24 cellular contexts compared by ENCODE assay signal in genomic region chr9:122179690-122180074, GRCh38. TPM values are rescaled to one million over a fixed set of nuclear protein-coding genes. Genes with fewer than 3 reads are reported as not detected.
DNase-seq lines count a peak whose midpoint lies in the region; ATAC-seq, FAIRE-seq and TF ChIP-seq lines count a peak whose summit lies in the region.
"Had no signal": no experiment of that assay in that cellular context is flagged by ENCODE, and none has a peak within 500 bp of the region (broad histone marks: within the 10 kb centered on the region; RNA-seq: fewer than 3 reads in every experiment).

No MANE protein-coding gene starts in this region.

- no peaks in the 10 kb centered on the region for H3K9me2 ChIP-seq in Loucy (replicated peaks; ENCODE audit: low read depth, low read length)

- H3K4me2 ChIP-seq in Loucy (ENCODE audit: low read depth, low read length, poor library complexity, severe bottlenecking): peak overlapping the region; percentile 39
- H3K4me2 ChIP-seq: GM23338 had no signal

- H3K36me3 ChIP-seq in Loucy (ENCODE audit: insufficient read depth, low read length) (no peaks in the 10 kb centered on the region), bronchial epithelial cell (ENCODE audit: control insufficient read depth, insufficient read depth, low read length) (no peaks in the 10 kb centered on the region)
- H3K36me3 ChIP-seq: cardiac muscle cell, heart left ventricle, stomach had no signal

- H2AFZ ChIP-seq in Loucy (ENCODE audit: low read length): no peak overlapping the region
- H2AFZ ChIP-seq: GM23338, parathyroid adenoma had no signal

- FAIRE-seq in bronchial epithelial cell (lab: Jason Lieb, UNC): no peak
- FAIRE-seq: islet of Langerhans had no signal

- H3K4me1 ChIP-seq in Loucy (ENCODE audit: insufficient read depth, low read length, poor library complexity, severe bottlenecking): peaks cover 9% of the 10 kb centered on the region
- H3K4me1 ChIP-seq: esophagus muscularis mucosa, heart left ventricle, parathyroid adenoma, stomach had no signal

- DNase-seq in Daoy (ENCODE audit: low read depth): peak; percentile 79
- peak; percentile 9 for DNase-seq in bronchial epithelial cell (ENCODE audit: low read depth)
- no peak for DNase-seq in progenitor cell of endocrine pancreas (ENCODE audit: low spot score, unreplicated experiment)
- no peak for DNase-seq in NK-92 treated with Interleukin-12 subunit alpha and Interleukin-12 subunit beta, amount 100 ng/mL, for 24 hours (lab: John Stamatoyannopoulos, UW)
- DNase-seq in NCI-H510A (lab: John Stamatoyannopoulos, UW): no peak
- DNase-seq: activated CD4-positive, alpha-beta T cell treated with anti-CD3 and anti-CD28 coated beads for 1 hour; activated naive CD8-positive, alpha-beta T cell treated with anti-CD3 and anti-CD28 coated beads, Interleukin-2, amount 50 U/mL, for 24 hours; effector CD4-positive, alpha-beta T cell; heart left ventricle; natural killer cell; NCI-H1092; NCI-H2081; NCI-H524 treated with DMSO at 0.1 percent for 48 hours; stomach had no signal

- no peaks in the 10 kb centered on the region for H3K9me3 Mint-ChIP-seq in progenitor cell of endocrine pancreas (ENCODE audit: low read depth)
- H3K9me3 Mint-ChIP-seq: activated naive CD8-positive, alpha-beta T cell treated with anti-CD3 and anti-CD28 coated beads, Interleukin-2, amount 50 U/mL, for 24 hours; GM23338; natural killer cell had no signal

- peak overlapping the region; percentile 87 for H3K27ac Mint-ChIP-seq in progenitor cell of endocrine pancreas
- H3K27ac Mint-ChIP-seq: activated naive CD8-positive, alpha-beta T cell treated with anti-CD3 and anti-CD28 coated beads, Interleukin-2, amount 50 U/mL, for 24 hours; B cell; GM23338; natural killer cell had no signal

- no peak overlapping the region for H3K4me3 Mint-ChIP-seq in progenitor cell of endocrine pancreas (ENCODE audit: low read depth)
- H3K4me3 Mint-ChIP-seq: activated naive CD8-positive, alpha-beta T cell treated with anti-CD3 and anti-CD28 coated beads, Interleukin-2, amount 50 U/mL, for 24 hours; B cell; GM23338; natural killer cell had no signal

- peak overlapping the region; percentile 1 for H3K4me3 ChIP-seq in Loucy (ENCODE audit: low read length, poor library complexity, severe bottlenecking)
- no peak overlapping the region for H3K4me3 ChIP-seq in bronchial epithelial cell (ENCODE audit: low read depth, low read length)
- H3K4me3 ChIP-seq: cardiac muscle cell, esophagus muscularis mucosa, GM23338, heart left ventricle, stomach had no signal

- no peak for ATAC-seq in HG03045 (IDR thresholded peaks at IDR 0.05; ENCODE audit: unreplicated experiment)
- ATAC-seq: activated naive CD8-positive, alpha-beta T cell treated with anti-CD3 and anti-CD28 coated beads, Interleukin-2, amount 50 U/mL, for 24 hours; GM23338; heart left ventricle; natural killer cell had no signal

- no peak overlapping the region for H3K9ac ChIP-seq in Loucy (ENCODE audit: low read depth, low read length, poor library complexity, severe bottlenecking)
- H3K9ac ChIP-seq: parathyroid adenoma had no signal

- H3F3A ChIP-seq in Loucy (ENCODE audit: low read depth): no peaks in the 10 kb centered on the region

- H3K9me3 ChIP-seq in Loucy (ENCODE audit: insufficient read depth, low read depth, low read length): no peaks in the 10 kb centered on the region
- H3K9me3 ChIP-seq: esophagus muscularis mucosa, heart left ventricle, stomach had no signal

- no peaks in the 10 kb centered on the region for H4K20me1 ChIP-seq in Loucy (ENCODE audit: insufficient read depth, low read length, poor library complexity, severe bottlenecking)

- no peaks in the 10 kb centered on the region for H3K79me2 ChIP-seq in Loucy (ENCODE audit: insufficient read depth, low read length)
- H3K79me2 ChIP-seq: parathyroid adenoma had no signal

- no peaks in the 10 kb centered on the region for H3K27me3 ChIP-seq in Loucy (ENCODE audit: insufficient read depth, low read length, poor library complexity, severe bottlenecking)
- peaks cover 7% of the 10 kb centered on the region for H3K27me3 ChIP-seq in bronchial epithelial cell (ENCODE audit: control insufficient read depth, insufficient read depth, low read length)
- H3K27me3 ChIP-seq: cardiac muscle cell, esophagus muscularis mucosa had no signal

- H3K36me3 Mint-ChIP-seq in progenitor cell of endocrine pancreas (ENCODE audit: insufficient read depth): no peaks in the 10 kb centered on the region
- H3K36me3 Mint-ChIP-seq: natural killer cell had no signal

- TF ChIP-seq CTCF in Loucy (conservative IDR thresholded peaks at IDR 0.05; ENCODE audit: low read length) (no peak), bronchial epithelial cell (IDR thresholded peaks at IDR 0.05; ENCODE audit: insufficient read depth, low read length, severe bottlenecking) (no peak), progenitor cell of endocrine pancreas (IDR thresholded peaks at IDR 0.05; ENCODE audit: unreplicated experiment) (no peak)

- peaks cover 4% of the 10 kb centered on the region for H3K4me1 Mint-ChIP-seq in progenitor cell of endocrine pancreas (ENCODE audit: low read depth)
- H3K4me1 Mint-ChIP-seq: activated naive CD8-positive, alpha-beta T cell treated with anti-CD3 and anti-CD28 coated beads, Interleukin-2, amount 50 U/mL, for 24 hours; B cell; natural killer cell had no signal

- H3K27me3 Mint-ChIP-seq in progenitor cell of endocrine pancreas: peaks cover 20% of the 10 kb centered on the region

RNA-seq across cellular contexts. Expression of gene MORN5, which starts 20.0 kb away (rescaled TPM):
- total RNA-seq in Daoy (2014; rRNA removed; shearing (Covaris generic)): not detected in 2 replicates
- total RNA-seq in bronchial epithelial cell (not detected in 2 replicates), progenitor cell of endocrine pancreas (0.57 and 1.9 TPM in 2 replicates)
- total RNA-seq: activated CD8-positive, alpha-beta memory T cell treated with anti-CD3 and anti-CD28 coated beads for 36 hours; B cell; cardiac muscle cell; GM23338; heart left ventricle; natural killer cell; skeletal muscle tissue had no signal

RNA-seq across cellular contexts. Expression of gene NDUFA8, which starts 20.1 kb away (rescaled TPM):
- total RNA-seq in Daoy (2014; rRNA removed; shearing (Covaris generic)): 56.7 and 74.4 TPM in 2 replicates
- total RNA-seq in bronchial epithelial cell (34.2 and 39.4 TPM in 2 replicates), progenitor cell of endocrine pancreas (43.1 and 44.6 TPM in 2 replicates)

RNA-seq across cellular contexts. Expression of gene LHX6, which starts 49.1 kb away (rescaled TPM):
- total RNA-seq in Daoy (2014; rRNA removed; shearing (Covaris generic)): 0.69 and 1.5 TPM in 2 replicates
- 0.13 and 0.26 TPM in 2 replicates for total RNA-seq in bronchial epithelial cell
- 1.6 and 3.1 TPM in 2 replicates for total RNA-seq in progenitor cell of endocrine pancreas
- total RNA-seq: activated CD8-positive, alpha-beta memory T cell treated with anti-CD3 and anti-CD28 coated beads for 36 hours; B cell; natural killer cell had no signal

Comparison
In these comparisons a context has a peak if more than half of its experiments do, and no peak if none do; other contexts are left out.
1. DNase-seq: peak in Daoy (single experiment) and bronchial epithelial cell (single experiment); none in progenitor cell of endocrine pancreas (single experiment), NK-92 treated with Interleukin-12 subunit alpha and Interleukin-12 subunit beta, amount 100 ng/mL, for 24 hours (single experiment) and NCI-H510A (single experiment).